In the genomic region with DNA sequence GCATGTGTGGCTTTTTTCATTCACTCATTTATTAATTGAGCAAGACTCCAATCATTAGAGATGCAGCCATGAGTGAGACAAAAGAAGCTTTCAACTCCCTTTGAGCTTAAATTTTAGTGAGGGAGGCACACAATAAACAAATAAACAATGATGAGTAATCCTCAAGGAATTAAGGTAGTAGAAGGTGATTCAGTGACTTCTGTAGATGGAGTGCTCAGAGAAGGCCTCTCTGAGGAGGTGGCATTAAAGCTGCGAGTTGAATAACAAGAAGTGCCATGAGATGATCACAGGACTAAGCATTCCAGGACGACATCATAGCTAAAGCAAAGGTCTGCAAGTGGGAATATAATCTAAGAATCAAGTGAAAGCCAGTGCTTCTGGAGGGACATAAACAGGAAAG, we compare ENCODE assay signal across 2 cellular contexts.
A peak's percentile ranks its signal among the peaks of the same experiment; 100 is the strongest.
TF ChIP-seq lines count a peak whose summit lies in the region.

No MANE protein-coding gene starts in this region.

TF ChIP-seq in GM23338, 12 proteins besides CTCF, POLR2A, EP300 and RAD21:
- TF ChIP-seq ZNF114 (CRISPR knock-in tag; IDR thresholded peaks at IDR 0.05) (no peak), JUNB (IDR thresholded peaks at IDR 0.05; ENCODE audit: unreplicated experiment) (no peak), NANOG (IDR thresholded peaks at IDR 0.05; ENCODE audit: borderline replicate concordance) (no peak)

TF ChIP-seq in H1, 55 proteins besides CTCF, POLR2A, EP300 and RAD21:
- TF ChIP-seq SIRT6 (IDR thresholded peaks at IDR 0.05; ENCODE audit: low read length) (no peak), CBX5 (IDR thresholded peaks at IDR 0.05; ENCODE audit: low read depth, low read length) (no peak), NRF1 (IDR thresholded peaks at IDR 0.05; ENCODE audit: low read depth, low read length) (no peak), SP1 (IDR thresholded peaks at IDR 0.05; ENCODE audit: low read depth, low read length) (no peak), EZH2 (IDR thresholded peaks at IDR 0.05; ENCODE audit: low read depth, low read length, severe bottlenecking) (no peak), JUND (IDR thresholded peaks at IDR 0.05; ENCODE audit: low read length) (peak; percentile 48; the same call in 1 of the 2 replicates), KDM5A (IDR thresholded peaks at IDR 0.05; ENCODE audit: low read length) (no peak)
TF ChIP-seq in H1: peak in this region for 1.
